In genomic region chr14:87508333-87508732, GRCh38 we compare ENCODE assay signal across 28 cellular contexts.
"Had no signal": no experiment of that assay in that cellular context is flagged by ENCODE, and none has a peak within 500 bp of the region (broad histone marks: within the 10 kb centered on the region; RNA-seq: fewer than 3 reads in every experiment).

No MANE protein-coding gene starts in this region.

- H2AFZ ChIP-seq: neural progenitor cell had no signal

- H3K27me3 ChIP-seq: body of pancreas, heart left ventricle, neural progenitor cell, transverse colon had no signal

- H3K4me3 ChIP-seq: body of pancreas, heart left ventricle, lung, neural progenitor cell, transverse colon had no signal

- H3K4me1 ChIP-seq: body of pancreas, heart left ventricle, neural progenitor cell, transverse colon had no signal

- H3K36me3 ChIP-seq: heart left ventricle, neural progenitor cell, transverse colon had no signal

- DNase-seq: activated CD4-positive, alpha-beta memory T cell treated with anti-CD3 and anti-CD28 coated beads, Interleukin-2, amount 10 ng/mL, durations not matched to agents 7 days and 5 days; activated CD4-positive, alpha-beta T cell treated with anti-CD3 and anti-CD28 coated beads for 48 hours; activated CD4-positive, CD25-positive, alpha-beta regulatory T cell; activated CD8-positive, alpha-beta memory T cell treated with anti-CD3 and anti-CD28 coated beads, Interleukin-2, amount 10 ng/mL, durations not matched to agents 7 days and 5 days; activated effector memory CD4-positive, alpha-beta T cell treated with anti-CD3 and anti-CD28 coated beads, Interleukin-2, amount 50 U/mL, for 16 hours; activated naive CD4-positive, alpha-beta T cell treated with anti-CD3 and anti-CD28 coated beads, Interleukin-2, amount 10 ng/mL, durations not matched to agents 7 days and 5 days; activated T-cell treated with anti-CD3 and anti-CD28 coated beads for 4 hours; body of pancreas; caudate nucleus; dermis blood vessel endothelial cell; effector CD8-positive, alpha-beta T cell; heart left ventricle; islet precursor cell; naive thymus-derived CD8-positive, alpha-beta T cell; small intestine; stimulated activated CD4-positive, alpha-beta T cell treated with anti-CD3 and anti-CD28 coated beads, Interleukin-2, amount 100 ng/mL, for 24 hours; stimulated activated naive CD8-positive, alpha-beta T cell treated with anti-CD3 and anti-CD28 coated beads, Interleukin-15, amount 100 ng/mL, for 72 hours; T1000; transverse colon had no signal

- FAIRE-seq: small intestine, urothelium cell line had no signal

- H3K4me1 Mint-ChIP-seq: activated CD4-positive, alpha-beta memory T cell treated with anti-CD3 and anti-CD28 coated beads, Interleukin-2, amount 10 ng/mL, durations not matched to agents 7 days and 5 days; activated CD8-positive, alpha-beta memory T cell treated with anti-CD3 and anti-CD28 coated beads, Interleukin-2, amount 10 ng/mL, durations not matched to agents 7 days and 5 days; activated naive CD4-positive, alpha-beta T cell treated with anti-CD3 and anti-CD28 coated beads, Interleukin-2, amount 10 ng/mL, durations not matched to agents 7 days and 5 days; naive thymus-derived CD8-positive, alpha-beta T cell; stimulated activated effector memory CD8-positive, alpha-beta T cell treated with anti-CD3 and anti-CD28 coated beads, Interleukin-12 subunit alpha, Interleukin-12 subunit beta, amount 100 ng/mL, for 72 hours; stimulated activated naive CD8-positive, alpha-beta T cell treated with anti-CD3 and anti-CD28 coated beads, Interleukin-15, amount 100 ng/mL, for 72 hours had no signal

- H3K27me3 Mint-ChIP-seq: activated CD4-positive, alpha-beta memory T cell treated with anti-CD3 and anti-CD28 coated beads, Interleukin-2, amount 10 ng/mL, durations not matched to agents 7 days and 5 days; activated CD8-positive, alpha-beta memory T cell treated with anti-CD3 and anti-CD28 coated beads, Interleukin-2, amount 10 ng/mL, durations not matched to agents 7 days and 5 days; activated naive CD4-positive, alpha-beta T cell treated with anti-CD3 and anti-CD28 coated beads, Interleukin-2, amount 10 ng/mL, durations not matched to agents 7 days and 5 days; naive thymus-derived CD8-positive, alpha-beta T cell; stimulated activated naive CD8-positive, alpha-beta T cell treated with anti-CD3 and anti-CD28 coated beads, Interleukin-15, amount 100 ng/mL, for 72 hours had no signal

- H3K27ac ChIP-seq: body of pancreas, heart left ventricle, neural progenitor cell, transverse colon had no signal

- H3K4me2 ChIP-seq: neural progenitor cell had no signal

- H3K36me3 Mint-ChIP-seq: activated CD8-positive, alpha-beta memory T cell treated with anti-CD3 and anti-CD28 coated beads, Interleukin-2, amount 10 ng/mL, durations not matched to agents 7 days and 5 days; activated naive CD4-positive, alpha-beta T cell treated with anti-CD3 and anti-CD28 coated beads, Interleukin-2, amount 10 ng/mL, durations not matched to agents 7 days and 5 days; mesothelial cell of epicardium; naive thymus-derived CD8-positive, alpha-beta T cell; neural progenitor cell; stimulated activated effector memory CD8-positive, alpha-beta T cell treated with anti-CD3 and anti-CD28 coated beads, Interleukin-12 subunit alpha, Interleukin-12 subunit beta, amount 100 ng/mL, for 72 hours had no signal

- H3K4me3 Mint-ChIP-seq: activated CD4-positive, alpha-beta memory T cell treated with anti-CD3 and anti-CD28 coated beads, Interleukin-2, amount 10 ng/mL, durations not matched to agents 7 days and 5 days; activated CD8-positive, alpha-beta memory T cell treated with anti-CD3 and anti-CD28 coated beads, Interleukin-2, amount 10 ng/mL, durations not matched to agents 7 days and 5 days; activated naive CD4-positive, alpha-beta T cell treated with anti-CD3 and anti-CD28 coated beads, Interleukin-2, amount 10 ng/mL, durations not matched to agents 7 days and 5 days; mesothelial cell of epicardium; naive thymus-derived CD8-positive, alpha-beta T cell; neural progenitor cell; stimulated activated effector memory CD8-positive, alpha-beta T cell treated with anti-CD3 and anti-CD28 coated beads, Interleukin-12 subunit alpha, Interleukin-12 subunit beta, amount 100 ng/mL, for 72 hours; stimulated activated naive CD8-positive, alpha-beta T cell treated with anti-CD3 and anti-CD28 coated beads, Interleukin-15, amount 100 ng/mL, for 72 hours; T-helper 1 cell treated with Interleukin-12 subunit alpha and Interleukin-12 subunit beta and Interleukin-4 antibody, amounts not matched to agents 30 μg/mL and 1 μg/mL, for 36 hours had no signal

- ATAC-seq: activated CD8-positive, alpha-beta memory T cell treated with anti-CD3 and anti-CD28 coated beads, Interleukin-2, amount 10 ng/mL, durations not matched to agents 7 days and 5 days; body of pancreas; esophagus mucosa; heart left ventricle; left lobe of liver; naive thymus-derived CD8-positive, alpha-beta T cell; sciatic nerve; stimulated activated effector memory CD8-positive, alpha-beta T cell treated with anti-CD3 and anti-CD28 coated beads, Interleukin-12 subunit alpha, Interleukin-12 subunit beta, amount 100 ng/mL, for 72 hours; stimulated activated naive CD8-positive, alpha-beta T cell treated with anti-CD3 and anti-CD28 coated beads, Interleukin-15, amount 100 ng/mL, for 72 hours had no signal

- H3K9me3 ChIP-seq: body of pancreas, heart left ventricle, transverse colon had no signal

- H3K27ac Mint-ChIP-seq: activated CD4-positive, alpha-beta memory T cell treated with anti-CD3 and anti-CD28 coated beads, Interleukin-2, amount 10 ng/mL, durations not matched to agents 7 days and 5 days; activated CD8-positive, alpha-beta memory T cell treated with anti-CD3 and anti-CD28 coated beads, Interleukin-2, amount 10 ng/mL, durations not matched to agents 7 days and 5 days; activated naive CD4-positive, alpha-beta T cell treated with anti-CD3 and anti-CD28 coated beads, Interleukin-2, amount 10 ng/mL, durations not matched to agents 7 days and 5 days; mesothelial cell of epicardium; naive thymus-derived CD8-positive, alpha-beta T cell; neural progenitor cell; stimulated activated effector memory CD8-positive, alpha-beta T cell treated with anti-CD3 and anti-CD28 coated beads, Interleukin-12 subunit alpha, Interleukin-12 subunit beta, amount 100 ng/mL, for 72 hours; stimulated activated naive CD8-positive, alpha-beta T cell treated with anti-CD3 and anti-CD28 coated beads, Interleukin-15, amount 100 ng/mL, for 72 hours; T-helper 1 cell treated with Interleukin-12 subunit alpha and Interleukin-12 subunit beta and Interleukin-4 antibody, amounts not matched to agents 30 μg/mL and 1 μg/mL, for 36 hours had no signal

- H3K9me3 Mint-ChIP-seq: mesothelial cell of epicardium; T-helper 1 cell treated with Interleukin-12 subunit alpha and Interleukin-12 subunit beta and Interleukin-4 antibody, amounts not matched to agents 30 μg/mL and 1 μg/mL, for 36 hours had no signal
